Comparison of ENCODE assay signal across 33 cellular contexts in genomic region chr7:117282239-117282812, GRCh38. TPM values are rescaled to one million over a fixed set of nuclear protein-coding genes. Genes with fewer than 3 reads are reported as not detected.
"Had no signal": no experiment of that assay in that cellular context is flagged by ENCODE, and none has a peak within 500 bp of the region (broad histone marks: within the 10 kb centered on the region; RNA-seq: fewer than 3 reads in every experiment).

No MANE protein-coding gene starts in this region.

- ATAC-seq: activated CD4-positive, alpha-beta T cell treated with anti-CD3 and anti-CD28 coated beads for 36 hours; activated CD4-positive, CD25-positive, alpha-beta regulatory T cell treated with anti-CD3 and anti-CD28 coated beads, Interleukin-2, amount 50 U/mL, for 24 hours; activated CD8-positive, alpha-beta T cell treated with anti-CD3 and anti-CD28 coated beads, Interleukin-2, amount 10 ng/mL, durations not matched to agents 7 days and 5 days; PC-3; WTC11 had no signal

- DNase-seq: activated CD4-positive, alpha-beta T cell treated with anti-CD3 and anti-CD28 coated beads for 36 hours; activated CD4-positive, alpha-beta T cell treated with anti-CD3 and anti-CD28 coated beads, Interleukin-2, amount 10 ng/mL, durations not matched to agents 7 days and 5 days; activated CD4-positive, alpha-beta T cell treated with anti-CD3 and anti-CD28 coated beads, Interleukin-2, amount 50 U/mL, for 48 hours; activated CD8-positive, alpha-beta T cell treated with anti-CD3 and anti-CD28 coated beads, Interleukin-2, amount 10 ng/mL, durations not matched to agents 7 days and 5 days; activated gamma-delta T cell; activated naive CD4-positive, alpha-beta T cell treated with Interleukin-2 at 50 U/mL for 16 hours; activated T-cell treated with anti-CD3 and anti-CD28 coated beads, Interleukin-2, amount 50 U/mL, for 24 hours; anterior cingulate cortex; brain microvascular endothelial cell; MM.1S; MV-4-11; NCI-H1092; NCI-H1436 treated with DMSO at 0.1 percent for 48 hours; NCI-H1694 treated with DMSO at 0.1 percent for 48 hours; NCI-H2029; NCI-H510A; NCI-H526; NCI-H748 treated with DMSO at 0.1 percent for 48 hours; NK-92 treated with Interleukin-12 subunit alpha and Interleukin-12 subunit beta, amount 100 ng/mL, for 24 hours; PC-3; Peyer's patch; RPMI8226; SHP77 treated with DMSO at 0.1 percent for 48 hours; T1000 had no signal

- H3K4me1 Mint-ChIP-seq: activated CD4-positive, alpha-beta T cell treated with anti-CD3 and anti-CD28 coated beads for 36 hours; activated CD4-positive, alpha-beta T cell treated with anti-CD3 and anti-CD28 coated beads, Interleukin-2, amount 10 ng/mL, durations not matched to agents 7 days and 5 days; activated naive CD4-positive, alpha-beta T cell treated with anti-CD3 and anti-CD28 coated beads, Interleukin-2, amount 50 U/mL, for 24 hours; central memory CD8-positive, alpha-beta T cell; WTC11 had no signal

- H3K27me3 Mint-ChIP-seq: activated naive CD4-positive, alpha-beta T cell treated with anti-CD3 and anti-CD28 coated beads, Interleukin-2, amount 50 U/mL, for 24 hours; activated T-cell treated with anti-CD3 and anti-CD28 coated beads, Interleukin-2, amount 50 U/mL, for 24 hours had no signal

- H3K4me3 ChIP-seq: Peyer's patch, SK-N-MC had no signal

- H3K27ac ChIP-seq: Peyer's patch, SK-N-MC had no signal

- H3K4me1 ChIP-seq: Peyer's patch had no signal

- H3K36me3 ChIP-seq: brain microvascular endothelial cell, Peyer's patch had no signal

- H3K9me3 ChIP-seq: Peyer's patch had no signal

- H3K36me3 Mint-ChIP-seq: activated naive CD4-positive, alpha-beta T cell treated with anti-CD3 and anti-CD28 coated beads, Interleukin-2, amount 50 U/mL, for 24 hours; WTC11 had no signal

- H3K27me3 ChIP-seq: brain microvascular endothelial cell, Peyer's patch had no signal

- H3K4me3 Mint-ChIP-seq: activated CD4-positive, alpha-beta T cell treated with anti-CD3 and anti-CD28 coated beads for 36 hours; activated CD4-positive, alpha-beta T cell treated with anti-CD3 and anti-CD28 coated beads, Interleukin-2, amount 10 ng/mL, durations not matched to agents 7 days and 5 days; activated CD8-positive, alpha-beta T cell treated with anti-CD3 and anti-CD28 coated beads, Interleukin-2, amount 10 ng/mL, durations not matched to agents 7 days and 5 days; activated naive CD4-positive, alpha-beta T cell treated with anti-CD3 and anti-CD28 coated beads, Interleukin-2, amount 50 U/mL, for 24 hours; activated T-cell treated with anti-CD3 and anti-CD28 coated beads, Interleukin-2, amount 50 U/mL, for 24 hours; central memory CD8-positive, alpha-beta T cell; WTC11 had no signal

- H3K27ac Mint-ChIP-seq: activated CD4-positive, alpha-beta T cell treated with anti-CD3 and anti-CD28 coated beads for 36 hours; activated CD4-positive, alpha-beta T cell treated with anti-CD3 and anti-CD28 coated beads, Interleukin-2, amount 10 ng/mL, durations not matched to agents 7 days and 5 days; activated CD8-positive, alpha-beta T cell treated with anti-CD3 and anti-CD28 coated beads, Interleukin-2, amount 10 ng/mL, durations not matched to agents 7 days and 5 days; activated naive CD4-positive, alpha-beta T cell treated with anti-CD3 and anti-CD28 coated beads, Interleukin-2, amount 50 U/mL, for 24 hours; activated T-cell treated with anti-CD3 and anti-CD28 coated beads, Interleukin-2, amount 50 U/mL, for 24 hours; activated T-helper 2 cell treated with anti-CD3 and anti-CD28 coated beads, Interferon-gamma antibody, Interleukin-2, Interleukin-4, amounts not matched to agents 10 μg/mL and 5 μg/mL and 100 μg/mL, durations not matched to agents 14 hours and 24 hours and 36 hours; WTC11 had no signal

- H3K9me3 Mint-ChIP-seq: activated CD4-positive, alpha-beta T cell treated with anti-CD3 and anti-CD28 coated beads, Interleukin-2, amount 10 ng/mL, durations not matched to agents 7 days and 5 days; activated naive CD4-positive, alpha-beta T cell treated with anti-CD3 and anti-CD28 coated beads, Interleukin-2, amount 50 U/mL, for 24 hours; activated T-cell treated with anti-CD3 and anti-CD28 coated beads, Interleukin-2, amount 50 U/mL, for 24 hours; activated T-helper 2 cell treated with anti-CD3 and anti-CD28 coated beads, Interferon-gamma antibody, Interleukin-2, Interleukin-4, amounts not matched to agents 10 μg/mL and 5 μg/mL and 100 μg/mL, durations not matched to agents 14 hours and 24 hours and 36 hours; central memory CD8-positive, alpha-beta T cell; WTC11 had no signal

RNA-seq across cellular contexts. Expression of gene WNT2, which starts 40.5 kb away (rescaled TPM):
- total RNA-seq: activated CD4-positive, alpha-beta T cell treated with anti-CD3 and anti-CD28 coated beads for 36 hours; activated CD4-positive, alpha-beta T cell treated with anti-CD3 and anti-CD28 coated beads, Interleukin-2, amount 10 ng/mL, durations not matched to agents 7 days and 5 days; activated CD8-positive, alpha-beta T cell treated with anti-CD3 and anti-CD28 coated beads, Interleukin-2, amount 10 ng/mL, durations not matched to agents 7 days and 5 days; activated T-helper 2 cell treated with anti-CD3 and anti-CD28 coated beads, Interferon-gamma antibody, Interleukin-2, Interleukin-4, amounts not matched to agents 10 μg/mL and 5 μg/mL and 100 μg/mL, durations not matched to agents 14 hours and 24 hours and 36 hours; LHCN-M2; PC-3; Peyer's patch; T-helper 1 cell treated with Interleukin-12 subunit alpha and Interleukin-12 subunit beta and Interleukin-4 antibody, amounts not matched to agents 30 ng/mL and 1 ng/mL, for 36 hours; T-helper 2 cell treated with Interferon-gamma antibody and Interleukin-4, amounts not matched to agents 100 ng/mL and 5 ng/mL, for 36 hours; WTC11 had no signal
